ENCODE assay signal across 17 cellular contexts in the genomic region with DNA sequence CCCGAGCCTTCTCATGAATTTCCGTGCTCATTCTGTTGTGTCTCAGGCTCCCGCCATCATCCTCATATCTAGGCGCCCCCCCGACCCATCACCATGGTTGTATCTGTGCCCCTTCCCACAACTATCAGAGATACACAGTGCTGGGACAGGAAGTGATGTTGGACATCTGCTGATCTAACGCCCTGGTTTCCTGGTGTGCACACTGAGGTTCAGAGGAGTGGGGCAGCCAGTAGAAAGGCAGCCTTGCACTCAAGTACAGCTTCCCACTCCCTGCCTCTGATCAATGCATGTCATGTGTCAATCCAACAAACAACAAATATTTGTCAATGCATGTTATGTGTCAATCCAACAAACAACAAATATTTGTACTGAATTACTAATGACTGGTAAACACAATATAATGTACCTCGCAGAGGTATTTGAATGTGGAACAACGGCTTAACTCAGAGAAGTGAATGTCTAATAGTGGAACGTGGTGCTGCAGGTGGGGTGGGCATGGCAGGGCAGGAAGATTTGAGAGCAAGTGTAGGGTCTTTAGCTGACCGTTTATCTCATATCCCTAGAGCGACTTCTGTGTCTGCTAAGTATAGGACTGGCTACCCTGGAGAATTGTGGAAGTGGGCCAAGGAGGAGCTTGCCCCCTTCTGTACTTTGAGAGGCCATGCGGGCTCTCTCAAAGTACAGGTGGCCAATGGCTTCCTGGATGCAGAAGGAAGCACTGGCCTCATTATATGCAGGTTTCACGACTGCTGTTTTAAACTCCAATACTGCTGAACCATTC.
"Had no signal": no experiment of that assay in that cellular context is flagged by ENCODE, and none has a peak within 500 bp of the region (broad histone marks: within the 10 kb centered on the region; RNA-seq: fewer than 3 reads in every experiment).

No MANE protein-coding gene starts in this region.

- H3K27me3 Mint-ChIP-seq: activated CD4-positive, alpha-beta T cell treated with anti-CD3 and anti-CD28 coated beads, Interleukin-2, amount 10 ng/mL, durations not matched to agents 7 days and 5 days; stimulated activated naive CD8-positive, alpha-beta T cell treated with anti-CD3 and anti-CD28 coated beads, Interleukin-15, amount 100 ng/mL, for 72 hours; T-helper 17 cell had no signal

- H3K27ac Mint-ChIP-seq: activated CD4-positive, alpha-beta T cell treated with anti-CD3 and anti-CD28 coated beads, Interleukin-2, amount 10 ng/mL, durations not matched to agents 7 days and 5 days; activated T-helper 1 cell treated with anti-CD3 and anti-CD28 coated beads, Interleukin-12 subunit alpha, Interleukin-12 subunit beta, Interleukin-2, Interleukin-4 antibody, amounts not matched to agents 30 ng/mL and 10 ng/mL and 1 ng/mL, durations not matched to agents 14 hours and 24 hours and 36 hours; dendritic cell treated with granulocyte-macrophage colony-stimulating factor and Interleukin-4, amounts not matched to agents 40 ng/mL and 50 ng/mL, for 4 days; nephron progenitor cell; progenitor cell of endocrine pancreas; type B pancreatic cell had no signal

- ATAC-seq: foreskin keratinocyte; right cardiac atrium; stimulated activated naive CD8-positive, alpha-beta T cell treated with anti-CD3 and anti-CD28 coated beads, Interleukin-15, amount 100 ng/mL, for 72 hours; T-helper 17 cell had no signal

- H3K9me3 Mint-ChIP-seq: activated CD4-positive, alpha-beta T cell treated with anti-CD3 and anti-CD28 coated beads, Interleukin-2, amount 10 ng/mL, durations not matched to agents 7 days and 5 days; activated T-helper 1 cell treated with anti-CD3 and anti-CD28 coated beads, Interleukin-12 subunit alpha, Interleukin-12 subunit beta, Interleukin-2, Interleukin-4 antibody, amounts not matched to agents 30 ng/mL and 10 ng/mL and 1 ng/mL, durations not matched to agents 14 hours and 24 hours and 36 hours; dendritic cell treated with granulocyte-macrophage colony-stimulating factor and Interleukin-4, amounts not matched to agents 40 ng/mL and 50 ng/mL, for 4 days; nephron progenitor cell; stimulated activated naive CD8-positive, alpha-beta T cell treated with anti-CD3 and anti-CD28 coated beads, Interleukin-15, amount 100 ng/mL, for 72 hours; type B pancreatic cell had no signal

- H3K4me3 Mint-ChIP-seq: activated CD4-positive, alpha-beta T cell treated with anti-CD3 and anti-CD28 coated beads, Interleukin-2, amount 10 ng/mL, durations not matched to agents 7 days and 5 days; activated T-helper 1 cell treated with anti-CD3 and anti-CD28 coated beads, Interleukin-12 subunit alpha, Interleukin-12 subunit beta, Interleukin-2, Interleukin-4 antibody, amounts not matched to agents 30 ng/mL and 10 ng/mL and 1 ng/mL, durations not matched to agents 14 hours and 24 hours and 36 hours; dendritic cell treated with granulocyte-macrophage colony-stimulating factor and Interleukin-4, amounts not matched to agents 40 ng/mL and 50 ng/mL, for 4 days; nephron progenitor cell; stimulated activated naive CD8-positive, alpha-beta T cell treated with anti-CD3 and anti-CD28 coated beads, Interleukin-15, amount 100 ng/mL, for 72 hours; T-helper 17 cell; type B pancreatic cell had no signal

- H3K36me3 Mint-ChIP-seq: type B pancreatic cell had no signal

- H3K27ac ChIP-seq: brain microvascular endothelial cell, foreskin keratinocyte, skin epidermis had no signal

- H3K36me3 ChIP-seq: brain microvascular endothelial cell had no signal

- H3K4me3 ChIP-seq: skin epidermis had no signal

- H3K4me1 ChIP-seq: foreskin keratinocyte had no signal

- H3K27me3 ChIP-seq: brain microvascular endothelial cell, foreskin keratinocyte had no signal

- H3K4me1 Mint-ChIP-seq: activated CD4-positive, alpha-beta T cell treated with anti-CD3 and anti-CD28 coated beads, Interleukin-2, amount 10 ng/mL, durations not matched to agents 7 days and 5 days; stimulated activated naive CD8-positive, alpha-beta T cell treated with anti-CD3 and anti-CD28 coated beads, Interleukin-15, amount 100 ng/mL, for 72 hours had no signal

- DNase-seq: activated CD4-positive, alpha-beta T cell treated with anti-CD3 and anti-CD28 coated beads, Interleukin-2, amount 10 ng/mL, durations not matched to agents 7 days and 5 days; anterior cingulate cortex; brain microvascular endothelial cell; effector memory CD4-positive, alpha-beta T cell; foreskin keratinocyte; kidney glomerular epithelial cell; nephron progenitor cell; occipital lobe; right cardiac atrium; stimulated activated CD4-positive, alpha-beta T cell treated with anti-CD3 and anti-CD28 coated beads, Interleukin-4, amount 100 ng/mL, for 24 hours; stimulated activated naive CD8-positive, alpha-beta T cell treated with anti-CD3 and anti-CD28 coated beads, Interleukin-15, amount 100 ng/mL, for 72 hours; T-helper 17 cell had no signal
